Comparison of ENCODE assay signal across 18 cellular contexts in genomic region chr10:78903351-78903940, GRCh38.
DNase-seq lines count a peak whose midpoint lies in the region; ATAC-seq and TF ChIP-seq lines count a peak whose summit lies in the region.
"Had no signal": no experiment of that assay in that cellular context is flagged by ENCODE, and none has a peak within 500 bp of the region (broad histone marks: within the 10 kb centered on the region; RNA-seq: fewer than 3 reads in every experiment).

No MANE protein-coding gene starts in this region.

- H3K27ac Mint-ChIP-seq in stimulated activated naive CD8-positive, alpha-beta T cell treated with anti-CD3 and anti-CD28 coated beads, Interleukin-15, amount 100 ng/mL, for 72 hours, result no peak overlapping the region
- no peak overlapping the region for H3K27ac Mint-ChIP-seq in endothelial cell (ENCODE audit: unreplicated experiment)
- H3K27ac Mint-ChIP-seq in osteocyte (ENCODE audit: unreplicated experiment), result no peak overlapping the region
- H3K27ac Mint-ChIP-seq: CD14-positive monocyte, H9 had no signal

- no peak overlapping the region for H3K27ac ChIP-seq in vagina
- H3K27ac ChIP-seq: KMS-11, PC-9 had no signal

- no peaks in the 10 kb centered on the region for H3K4me1 Mint-ChIP-seq in stimulated activated naive CD8-positive, alpha-beta T cell treated with anti-CD3 and anti-CD28 coated beads, Interleukin-15, amount 100 ng/mL, for 72 hours
- no peaks in the 10 kb centered on the region for H3K4me1 Mint-ChIP-seq in endothelial cell (ENCODE audit: unreplicated experiment)
- peaks cover 30% of the 10 kb centered on the region for H3K4me1 Mint-ChIP-seq in osteocyte (ENCODE audit: unreplicated experiment)
- H3K4me1 Mint-ChIP-seq: CD14-positive monocyte had no signal

- DNase-seq in stimulated activated naive CD8-positive, alpha-beta T cell treated with anti-CD3 and anti-CD28 coated beads, Interleukin-15, amount 100 ng/mL, for 72 hours, result no peak
- DNase-seq in stimulated activated naive CD8-positive, alpha-beta T cell treated with anti-CD3 and anti-CD28 coated beads, Interleukin-15, Interleukin-2, amounts not matched to agents 100 U/mL and 50 U/mL, for 24 hours, result no peak
- DNase-seq in endothelial cell (ENCODE audit: low spot score) (peak; percentile 1), osteocyte (ENCODE audit: extremely low spot score, unreplicated experiment) (peak; percentile 48), vagina (ENCODE audit: extremely low spot score in 2 of 2) (peak; percentile 58 to 69), GM13976 (ENCODE audit: low spot score) (no peak), AML-193 (lab: John Stamatoyannopoulos, UW) (no peak)
- DNase-seq: EL, NCI-H1092, NCI-H146, NCI-H2081 treated with DMSO at 0.1 percent for 48 hours, NCI-H510A treated with DMSO at 0.1 percent for 48 hours, NCI-H82, PC-9 had no signal

- H3K9me3 ChIP-seq in vagina, result no peaks in the 10 kb centered on the region

- H3K4me3 Mint-ChIP-seq in stimulated activated naive CD8-positive, alpha-beta T cell treated with anti-CD3 and anti-CD28 coated beads, Interleukin-15, amount 100 ng/mL, for 72 hours, result no peak overlapping the region
- H3K4me3 Mint-ChIP-seq in endothelial cell (ENCODE audit: unreplicated experiment) (no peak overlapping the region), osteocyte (ENCODE audit: unreplicated experiment) (no peak overlapping the region)
- H3K4me3 Mint-ChIP-seq: CD14-positive monocyte, H9 had no signal

- H3K4me1 ChIP-seq in vagina, result no peaks in the 10 kb centered on the region

- H3K9me3 Mint-ChIP-seq in stimulated activated naive CD8-positive, alpha-beta T cell treated with anti-CD3 and anti-CD28 coated beads, Interleukin-15, amount 100 ng/mL, for 72 hours, result no peaks in the 10 kb centered on the region
- no peaks in the 10 kb centered on the region for H3K9me3 Mint-ChIP-seq in endothelial cell (ENCODE audit: unreplicated experiment)
- H3K9me3 Mint-ChIP-seq in osteocyte (ENCODE audit: unreplicated experiment), result no peaks in the 10 kb centered on the region

- TF ChIP-seq CTCF in endothelial cell (IDR thresholded peaks at IDR 0.05; ENCODE audit: unreplicated experiment), result no peak
- TF ChIP-seq CTCF in osteocyte (IDR thresholded peaks at IDR 0.05), result no peak
- no peak for TF ChIP-seq CTCF in vagina (IDR thresholded peaks at IDR 0.05)
- no peak for TF ChIP-seq CTCF in GM13976 (IDR thresholded peaks at IDR 0.05; ENCODE audit: borderline replicate concordance, control extremely low read depth, extremely low read depth, insufficient read depth, missing control alignments)

- peak; percentile 12 for ATAC-seq in stimulated activated naive CD8-positive, alpha-beta T cell treated with anti-CD3 and anti-CD28 coated beads, Interleukin-15, amount 100 ng/mL, for 72 hours
- ATAC-seq in stimulated activated naive CD8-positive, alpha-beta T cell treated with anti-CD3 and anti-CD28 coated beads, Interleukin-15, Interleukin-2, amounts not matched to agents 100 U/mL and 50 U/mL, for 24 hours, result no peak
- ATAC-seq in GM18868 (IDR thresholded peaks at IDR 0.05; ENCODE audit: unreplicated experiment), result no peak

- no peak for TF ChIP-seq POLR2A in vagina (IDR thresholded peaks at IDR 0.05)

- no peak overlapping the region for H3K4me3 ChIP-seq in vagina
- H3K4me3 ChIP-seq: PC-9 had no signal

- H3K27me3 Mint-ChIP-seq in stimulated activated naive CD8-positive, alpha-beta T cell treated with anti-CD3 and anti-CD28 coated beads, Interleukin-15, amount 100 ng/mL, for 72 hours, result no peaks in the 10 kb centered on the region
- H3K27me3 Mint-ChIP-seq in endothelial cell (ENCODE audit: unreplicated experiment) (peaks cover 7% of the 10 kb centered on the region), osteocyte (ENCODE audit: unreplicated experiment) (peaks cover 3% of the 10 kb centered on the region)

- H3K36me3 ChIP-seq in vagina, result no peaks in the 10 kb centered on the region

- in situ Hi-C loops in GM13976 (cut with MboI; ENCODE audit: low sequenced_read_pairs, unreplicated experiment), result no loop called here

- H3K36me3 Mint-ChIP-seq in endothelial cell (ENCODE audit: low read depth, unreplicated experiment) (no peaks in the 10 kb centered on the region), osteocyte (ENCODE audit: unreplicated experiment) (no peaks in the 10 kb centered on the region)
- H3K36me3 Mint-ChIP-seq: CD14-positive monocyte had no signal

- intact Hi-C loops in vagina (cut with DNase I), result no loop called here

- no peaks in the 10 kb centered on the region for H3K27me3 ChIP-seq in vagina

Comparison
In these comparisons a context has a peak if more than half of its experiments do, and no peak if none do; other contexts are left out.
1. DNase-seq: peak in endothelial cell (single experiment), osteocyte (single experiment) and vagina (2 of 2); none in stimulated activated naive CD8-positive, alpha-beta T cell treated with anti-CD3 and anti-CD28 coated beads, Interleukin-15, amount 100 ng/mL, for 72 hours (0 of 2), stimulated activated naive CD8-positive, alpha-beta T cell treated with anti-CD3 and anti-CD28 coated beads, Interleukin-15, Interleukin-2, amounts not matched to agents 100 U/mL and 50 U/mL, for 24 hours (single experiment), GM13976 (single experiment) and AML-193 (0 of 2).